ENCODE assay signal across 9 cellular contexts in the genomic region with DNA sequence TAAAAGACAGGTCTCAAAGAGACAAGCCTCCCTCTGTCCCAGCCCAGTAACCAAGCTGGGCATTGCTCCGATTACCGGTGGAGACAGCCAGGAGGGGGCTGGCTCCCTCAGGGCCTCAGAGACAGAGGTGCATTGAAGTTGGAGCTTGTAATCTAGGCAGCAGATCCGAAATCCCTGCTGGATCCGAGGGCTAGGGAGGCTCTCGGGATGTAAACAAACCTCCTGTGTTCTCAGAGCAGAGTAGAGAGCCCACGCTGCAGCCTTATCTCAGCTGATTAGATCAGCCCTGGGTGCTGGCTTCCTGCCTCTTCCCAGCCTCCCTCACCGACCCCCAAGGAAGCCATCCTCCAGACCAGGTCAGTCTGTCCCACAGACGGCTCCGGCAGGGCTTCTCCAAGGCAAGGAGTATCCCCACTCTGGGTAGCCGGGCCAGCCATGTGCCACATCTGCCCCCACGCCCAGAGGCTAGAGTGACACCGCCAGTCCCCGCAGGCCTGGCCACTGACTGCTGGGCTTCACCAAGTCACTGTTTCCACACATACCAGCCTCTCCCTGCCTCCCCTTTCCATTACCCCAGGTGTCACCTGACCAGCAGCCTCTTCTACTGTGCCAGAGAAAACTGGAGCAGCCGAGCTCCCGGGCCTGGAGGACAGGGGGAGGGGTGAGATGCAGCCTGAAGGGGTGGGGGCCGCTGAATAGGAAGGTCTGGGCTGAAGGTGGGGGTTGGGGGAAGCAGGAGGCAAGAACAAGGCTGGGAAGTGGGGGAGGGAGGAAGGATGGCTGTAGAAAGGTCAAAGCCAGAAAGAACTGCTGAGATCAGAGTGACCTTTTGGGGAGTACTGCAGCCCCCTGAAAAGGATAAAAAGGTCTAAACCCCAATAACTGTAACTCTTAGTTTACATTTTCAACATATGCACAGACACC. TPM values are rescaled to one million over a fixed set of nuclear protein-coding genes. Genes with fewer than 3 reads are reported as not detected.
A peak's percentile ranks its signal among the peaks of the same experiment; 100 is the strongest.
DNase-seq lines count a peak whose midpoint lies in the region; ATAC-seq and TF ChIP-seq lines count a peak whose summit lies in the region.
"Had no signal": no experiment of that assay in that cellular context is flagged by ENCODE, and none has a peak within 500 bp of the region (broad histone marks: within the 10 kb centered on the region; RNA-seq: fewer than 3 reads in every experiment).

No MANE protein-coding gene starts in this region.

- H3K79me2 ChIP-seq in fibroblast of lung (ENCODE audit: control insufficient read depth, insufficient read depth, low read length) (peaks cover 91% of the 10 kb centered on the region), neural cell (replicated peaks; ENCODE audit: insufficient read depth, low read length) (no peaks in the 10 kb centered on the region)

- TF ChIP-seq CTCF in RWPE2 (IDR thresholded peaks at IDR 0.05; ENCODE audit: poor library complexity, severe bottlenecking) = no peak
- no peak for TF ChIP-seq CTCF in fibroblast of lung (conservative IDR thresholded peaks at IDR 0.05 in 1 of 2, IDR thresholded peaks at IDR 0.05 in 1 of 2; ENCODE audit: low read depth in 1 of 2, low read length in 2 of 2)
- TF ChIP-seq CTCF in neural cell (IDR thresholded peaks at IDR 0.05; ENCODE audit: poor library complexity, severe bottlenecking) = no peak
- TF ChIP-seq CTCF in A673 (conservative IDR thresholded peaks at IDR 0.05; ENCODE audit: low read depth, low read length) = no peak

- 0 out of 3 replicates have a peak, but pooled peaks have one; percentile 0 for ATAC-seq in RWPE2 (ENCODE audit: low read depth)
- ATAC-seq in HG03469 (IDR thresholded peaks at IDR 0.05; ENCODE audit: unreplicated experiment) = no peak
- ATAC-seq in GM21723 (IDR thresholded peaks at IDR 0.05; ENCODE audit: unreplicated experiment) = no peak

- no peak for TF ChIP-seq RAD21 in neural cell (conservative IDR thresholded peaks at IDR 0.05)

- peak overlapping the region; percentile 99 for H3K27ac ChIP-seq in RWPE2 (ENCODE audit: poor library complexity, severe bottlenecking)
- H3K27ac ChIP-seq in fibroblast of lung (ENCODE audit: insufficient read depth, low read length) = peak overlapping the region; percentile 83
- no peak overlapping the region for H3K27ac ChIP-seq in neural cell (ENCODE audit: low read length)
- H3K27ac ChIP-seq in A673 (ENCODE audit: low read depth, low read length, poor library complexity, severe bottlenecking) = no peak overlapping the region

- no peaks in the 10 kb centered on the region for H3K27me3 ChIP-seq in RWPE2 (ENCODE audit: insufficient read depth, poor library complexity, severe bottlenecking)
- H3K27me3 ChIP-seq in fibroblast of lung (ENCODE audit: control insufficient read depth, insufficient read depth, low read length) = no peaks in the 10 kb centered on the region
- H3K27me3 ChIP-seq in neural cell (ENCODE audit: insufficient read depth, low read depth, low read length) = peaks cover 2% of the 10 kb centered on the region
- H3K27me3 ChIP-seq in A673 (replicated peaks; ENCODE audit: insufficient read depth, low read depth, low read length, poor library complexity) = no peaks in the 10 kb centered on the region

- POLR2A ChIA-PET in A673 (lab: Charles Lee; ENCODE audit: low non-redundant PET) = no interaction called here

- H3K36me3 ChIP-seq in ES-I3 (ENCODE audit: insufficient read depth, low read length) (no peaks in the 10 kb centered on the region; the same call in 1 of the 2 replicates), RWPE2 (ENCODE audit: low read depth) (peaks cover 98% of the 10 kb centered on the region), fibroblast of lung (ENCODE audit: control insufficient read depth, insufficient read depth, low read length) (peaks cover 15% of the 10 kb centered on the region), neural cell (ENCODE audit: insufficient read depth, low read length) (no peaks in the 10 kb centered on the region), A673 (ENCODE audit: insufficient read depth, low read length, poor library complexity, severe bottlenecking) (peaks cover 4% of the 10 kb centered on the region)

- CTCF ChIA-PET in A673 (lab: Charles Lee) = no interaction called here

- no peaks in the 10 kb centered on the region for H3K9me2 ChIP-seq in neural cell (ENCODE audit: insufficient read depth, low read length)

- no TSS peak for BruUV-seq in A673 (replicated peaks; lab: Mats Ljungman, UMichigan)

- intact Hi-C loops in A673 (cut with micrococcal nuclease; ENCODE audit: unreplicated experiment) = no loop called here

- H3K4me3 ChIP-seq in RWPE2 (ENCODE audit: severe bottlenecking) = no peak overlapping the region
- peak overlapping the region; percentile 5 to 100 (median 57) for H3K4me3 ChIP-seq in fibroblast of lung (replicated peaks in 1 of 4; ENCODE audit: control extremely low read depth in 1 of 4, insufficient read depth in 1 of 4, low read depth in 3 of 4, low read length in 4 of 4)
- no peak overlapping the region for H3K4me3 ChIP-seq in neural cell (ENCODE audit: low read length)
- H3K4me3 ChIP-seq in A673 (ENCODE audit: low read depth, low read length, poor library complexity, severe bottlenecking) = no peak overlapping the region

- H3K4me1 ChIP-seq in ES-I3 (ENCODE audit: insufficient read depth, low read length) (peaks cover 87% of the 10 kb centered on the region), RWPE2 (ENCODE audit: insufficient read depth, poor library complexity, severe bottlenecking) (peaks cover 93% of the 10 kb centered on the region), fibroblast of lung (ENCODE audit: control insufficient read depth, extremely low read depth, insufficient read depth, low read length) (peaks cover 61% of the 10 kb centered on the region), A673 (ENCODE audit: insufficient read depth, low read length, poor library complexity, severe bottlenecking) (peaks cover 35% of the 10 kb centered on the region)

- H3K9me3 ChIP-seq in ES-I3 (ENCODE audit: control insufficient read depth, insufficient read depth, low read length) (no peaks in the 10 kb centered on the region), RWPE2 (ENCODE audit: severe bottlenecking) (no peaks in the 10 kb centered on the region), fibroblast of lung (ENCODE audit: control insufficient read depth, insufficient read depth, low read depth, low read length) (no peaks in the 10 kb centered on the region), neural cell (ENCODE audit: low read length) (no peaks in the 10 kb centered on the region), A673 (ENCODE audit: low read depth, low read length, poor library complexity, severe bottlenecking) (no peaks in the 10 kb centered on the region)

- peak; percentile 90 for DNase-seq in RWPE2 (ENCODE audit: low spot score)
- DNase-seq in fibroblast of lung (ENCODE audit: low read depth in 2 of 2) = peak in 1 of 2 donors; percentile 79
- DNase-seq in A673 (ENCODE audit: low spot score) = no peak
- no peak for DNase-seq in activated T-cell treated with anti-CD3 and anti-CD28 coated beads, Interleukin-2, amount 50 U/mL, for 1 hour

- H4K20me1 ChIP-seq in fibroblast of lung (ENCODE audit: control insufficient read depth, extremely low read depth, insufficient read depth, low read length) (no peaks in the 10 kb centered on the region), neural cell (ENCODE audit: insufficient read depth) (no peaks in the 10 kb centered on the region)

- H3K9ac ChIP-seq in ES-I3 (ENCODE audit: low read depth, low read length) = peak overlapping the region; percentile 34
- H3K9ac ChIP-seq in fibroblast of lung (ENCODE audit: insufficient read depth, low read length) = peak overlapping the region; percentile 39
- peak overlapping the region; percentile 12 for H3K9ac ChIP-seq in neural cell (ENCODE audit: low read length)

- H2AFZ ChIP-seq in fibroblast of lung (ENCODE audit: low read length) (no peak overlapping the region), neural cell (ENCODE audit: low read depth, low read length) (no peak overlapping the region)

- H3F3A ChIP-seq in neural cell (ENCODE audit: insufficient read depth, low read length, poor library complexity, severe bottlenecking) = no peaks in the 10 kb centered on the region

- no peak for TF ChIP-seq EP300 in neural cell (conservative IDR thresholded peaks at IDR 0.05; ENCODE audit: poor library complexity, severe bottlenecking)

- peak overlapping the region; percentile 95 for H3K4me2 ChIP-seq in fibroblast of lung (ENCODE audit: extremely low read depth, insufficient read depth, low read length)
- H3K4me2 ChIP-seq in neural cell (ENCODE audit: low read length) = no peak overlapping the region

RNA-seq across cellular contexts. Expression of a gene that starts 6.0 kb away (rescaled TPM):
- total RNA-seq in fibroblast of lung = 142 and 175 TPM in 2 replicates
- 226 and 312 TPM in 2 replicates for polyA plus RNA-seq in fibroblast of lung
- 220 and 326 TPM in 2 replicates for polyA plus RNA-seq in fibroblast of lung (2012)
- polyA minus RNA-seq in fibroblast of lung (ENCODE audit: low replicate concordance) = 291 and 339 TPM in 2 replicates
- polyA plus RNA-seq in neural cell = 0.24 TPM in 1 of 2 replicates, not detected in the other
- 0.23 TPM in 1 of 2 replicates, not detected in the other for polyA minus RNA-seq in neural cell
- 14.8 and 16.3 TPM in 2 replicates for total RNA-seq in A673 (2021)

RNA-seq across cellular contexts. Expression of a gene that starts 20.8 kb away (rescaled TPM):
- total RNA-seq in fibroblast of lung = 20.0 and 20.5 TPM in 2 replicates
- polyA plus RNA-seq in fibroblast of lung = 21.9 and 23.4 TPM in 2 replicates
- 17.7 and 18.4 TPM in 2 replicates for polyA plus RNA-seq in fibroblast of lung (2012)
- polyA minus RNA-seq in fibroblast of lung (ENCODE audit: low replicate concordance) = 77.0 and 135 TPM in 2 replicates
- polyA plus RNA-seq in neural cell = 15.8 and 16.1 TPM in 2 replicates
- 41.0 and 46.7 TPM in 2 replicates for polyA minus RNA-seq in neural cell
- total RNA-seq in A673 (2021) = 20.0 and 22.8 TPM in 2 replicates

RNA-seq across cellular contexts. Expression of a gene that starts 34.1 kb away (rescaled TPM):
- under 0.01 TPM in 2 replicates for total RNA-seq in fibroblast of lung
- polyA plus RNA-seq in fibroblast of lung = 0.02 and 0.06 TPM in 2 replicates
- polyA plus RNA-seq in fibroblast of lung (2012) = not detected in 2 replicates
- polyA minus RNA-seq in fibroblast of lung (ENCODE audit: low replicate concordance) = not detected in 2 replicates
- polyA plus RNA-seq in neural cell = not detected in 2 replicates
- not detected in 2 replicates for polyA minus RNA-seq in neural cell
- total RNA-seq in A673 (2021) = 0.28 and 0.31 TPM in 2 replicates

RNA-seq across cellular contexts. Expression of a gene that starts 35.6 kb away (rescaled TPM):
- not detected in 2 replicates for total RNA-seq in fibroblast of lung
- not detected in 2 replicates for polyA plus RNA-seq in fibroblast of lung
- not detected in 2 replicates for polyA plus RNA-seq in fibroblast of lung (2012)
- not detected in 2 replicates for polyA minus RNA-seq in fibroblast of lung (ENCODE audit: low replicate concordance)
- not detected in 2 replicates for polyA plus RNA-seq in neural cell
- not detected in 2 replicates for polyA minus RNA-seq in neural cell
- total RNA-seq in A673 (2021) = not detected in 2 replicates
- total RNA-seq: lower leg skin had no signal

RNA-seq across cellular contexts. Expression of a gene that starts 35.9 kb away (rescaled TPM):
- total RNA-seq in fibroblast of lung = under 0.01 TPM in 1 of 2 replicates, not detected in the other
- polyA plus RNA-seq in fibroblast of lung = 0.14 TPM in 1 of 2 replicates, not detected in the other
- polyA plus RNA-seq in fibroblast of lung (2012) = 0.25 and 0.83 TPM in 2 replicates
- polyA minus RNA-seq in fibroblast of lung (ENCODE audit: low replicate concordance) = 0.16 TPM in 1 of 2 replicates, not detected in the other
- not detected in 2 replicates for polyA plus RNA-seq in neural cell
- not detected in 2 replicates for polyA minus RNA-seq in neural cell
- total RNA-seq in A673 (2021) = 0.69 TPM in 1 of 2 replicates, not detected in the other
- total RNA-seq: lower leg skin had no signal

Comparison
In these comparisons a context has a peak if more than half of its experiments do, and no peak if none do; other contexts are left out.
1. H3K27ac ChIP-seq: peak in RWPE2 (single experiment) and fibroblast of lung (single experiment); none in neural cell (single experiment) and A673 (single experiment).
2. H3K4me3 ChIP-seq: peak in fibroblast of lung (4 of 4); none in RWPE2 (single experiment), neural cell (single experiment) and A673 (single experiment).
3. Peak in every context shown above with its lines, with median percentiles within 50 percentile points of each other: H3K9ac ChIP-seq.